ENCODE assay signal across 12 cellular contexts in genomic region chr1:171177261-171177660, GRCh38. TPM values are rescaled to one million over a fixed set of nuclear protein-coding genes. Genes with fewer than 3 reads are reported as not detected.
"Had no signal": no experiment of that assay in that cellular context is flagged by ENCODE, and none has a peak within 500 bp of the region (broad histone marks: within the 10 kb centered on the region; RNA-seq: fewer than 3 reads in every experiment).

No MANE protein-coding gene starts in this region.

- H3K27ac ChIP-seq: GM23248 had no signal

- ATAC-seq: GM23338, HCT116 had no signal

- H3K4me2 ChIP-seq: GM23338 had no signal

- DNase-seq: GM23248, GOT3, H7, H9, HCEC 1CT, HFFc6 had no signal

- H3K36me3 ChIP-seq: HAP-1 had no signal

- FAIRE-seq: H1, H54 had no signal

- H3K9me3 ChIP-seq: HAP-1 had no signal

- H2AFZ ChIP-seq: GM23248, GM23338 had no signal

- H3K4me1 ChIP-seq: HAP-1 had no signal

- H3K4me3 ChIP-seq: GM23248, GM23338, HAP-1 had no signal

- H3K9ac ChIP-seq: GM23248 had no signal

RNA-seq across cellular contexts. Expression of gene FMO2, which starts 7.8 kb away (rescaled TPM):
- total RNA-seq: GM23248, GM23338, H1, H4, H9, HFFc6 had no signal
- polyA plus RNA-seq: GM23248, H1 had no signal
